Comparison of ENCODE assay signal across 30 cellular contexts in genomic region chr4:167887726-167888125, GRCh38.
"Had no signal": no experiment of that assay in that cellular context is flagged by ENCODE, and none has a peak within 500 bp of the region (broad histone marks: within the 10 kb centered on the region; RNA-seq: fewer than 3 reads in every experiment).

No MANE protein-coding gene starts in this region.

- H3K9me3 ChIP-seq: body of pancreas, esophagus squamous epithelium, gastroesophageal sphincter had no signal

- H3K27ac Mint-ChIP-seq: activated CD4-positive, alpha-beta memory T cell treated with anti-CD3 and anti-CD28 coated beads, Interleukin-2, amount 10 ng/mL, durations not matched to agents 7 days and 5 days; activated CD4-positive, alpha-beta T cell treated with anti-CD3 and anti-CD28 coated beads, Interleukin-2, amount 10 ng/mL, durations not matched to agents 7 days and 5 days; activated naive CD4-positive, alpha-beta T cell treated with anti-CD3 and anti-CD28 coated beads for 36 hours; activated naive CD4-positive, alpha-beta T cell treated with anti-CD3 and anti-CD28 coated beads, Interleukin-2, amount 50 U/mL, for 24 hours; activated naive CD8-positive, alpha-beta T cell treated with anti-CD3 and anti-CD28 coated beads, Interleukin-2, amount 10 ng/mL, durations not matched to agents 7 days and 5 days; activated T-helper 1 cell treated with anti-CD3 and anti-CD28 coated beads, Interleukin-12 subunit alpha, Interleukin-12 subunit beta, Interleukin-2, Interleukin-4 antibody, amounts not matched to agents 30 ng/mL and 10 ng/mL and 1 ng/mL, durations not matched to agents 14 hours and 24 hours and 36 hours; activated T-helper 2 cell treated with anti-CD3 and anti-CD28 coated beads, Interferon-gamma antibody, Interleukin-2, Interleukin-4, amounts not matched to agents 10 μg/mL and 5 μg/mL and 100 μg/mL, durations not matched to agents 14 hours and 24 hours and 36 hours; effector memory CD8-positive, alpha-beta T cell had no signal

- H3K9me3 Mint-ChIP-seq: activated CD4-positive, alpha-beta memory T cell treated with anti-CD3 and anti-CD28 coated beads, Interleukin-2, amount 10 ng/mL, durations not matched to agents 7 days and 5 days; activated naive CD4-positive, alpha-beta T cell treated with anti-CD3 and anti-CD28 coated beads, Interleukin-2, amount 50 U/mL, for 24 hours; activated naive CD8-positive, alpha-beta T cell treated with anti-CD3 and anti-CD28 coated beads, Interleukin-2, amount 10 ng/mL, durations not matched to agents 7 days and 5 days; activated T-helper 1 cell treated with anti-CD3 and anti-CD28 coated beads, Interleukin-12 subunit alpha, Interleukin-12 subunit beta, Interleukin-2, Interleukin-4 antibody, amounts not matched to agents 30 ng/mL and 10 ng/mL and 1 ng/mL, durations not matched to agents 14 hours and 24 hours and 36 hours; activated T-helper 2 cell treated with anti-CD3 and anti-CD28 coated beads, Interferon-gamma antibody, Interleukin-2, Interleukin-4, amounts not matched to agents 10 μg/mL and 5 μg/mL and 100 μg/mL, durations not matched to agents 14 hours and 24 hours and 36 hours had no signal

- H3K27me3 Mint-ChIP-seq: activated CD4-positive, alpha-beta memory T cell treated with anti-CD3 and anti-CD28 coated beads, Interleukin-2, amount 10 ng/mL, durations not matched to agents 7 days and 5 days; activated CD4-positive, alpha-beta T cell treated with anti-CD3 and anti-CD28 coated beads, Interleukin-2, amount 10 ng/mL, durations not matched to agents 7 days and 5 days; activated naive CD4-positive, alpha-beta T cell treated with anti-CD3 and anti-CD28 coated beads, Interleukin-2, amount 50 U/mL, for 24 hours; activated naive CD8-positive, alpha-beta T cell treated with anti-CD3 and anti-CD28 coated beads, Interleukin-2, amount 10 ng/mL, durations not matched to agents 7 days and 5 days; effector memory CD8-positive, alpha-beta T cell had no signal

- ATAC-seq: body of pancreas; effector memory CD8-positive, alpha-beta T cell; gastroesophageal sphincter; heart right ventricle had no signal

- H3K4me1 ChIP-seq: body of pancreas, gastroesophageal sphincter, heart right ventricle had no signal

- H3K36me3 Mint-ChIP-seq: activated naive CD4-positive, alpha-beta T cell treated with anti-CD3 and anti-CD28 coated beads, Interleukin-2, amount 50 U/mL, for 24 hours; activated naive CD8-positive, alpha-beta T cell treated with anti-CD3 and anti-CD28 coated beads, Interleukin-2, amount 10 ng/mL, durations not matched to agents 7 days and 5 days had no signal

- FAIRE-seq: colon, endometrium, endothelial cell of umbilical vein had no signal

- H3K4me3 ChIP-seq: body of pancreas, esophagus squamous epithelium, gastroesophageal sphincter, heart right ventricle had no signal

- H3K27ac ChIP-seq: body of pancreas, epithelial cell of prostate, esophagus squamous epithelium, gastroesophageal sphincter, heart right ventricle had no signal

- H3K4me3 Mint-ChIP-seq: activated CD4-positive, alpha-beta memory T cell treated with anti-CD3 and anti-CD28 coated beads, Interleukin-2, amount 10 ng/mL, durations not matched to agents 7 days and 5 days; activated CD4-positive, alpha-beta T cell treated with anti-CD3 and anti-CD28 coated beads, Interleukin-2, amount 10 ng/mL, durations not matched to agents 7 days and 5 days; activated naive CD4-positive, alpha-beta T cell treated with anti-CD3 and anti-CD28 coated beads for 36 hours; activated naive CD4-positive, alpha-beta T cell treated with anti-CD3 and anti-CD28 coated beads, Interleukin-2, amount 50 U/mL, for 24 hours; activated naive CD8-positive, alpha-beta T cell treated with anti-CD3 and anti-CD28 coated beads, Interleukin-2, amount 10 ng/mL, durations not matched to agents 7 days and 5 days; activated T-helper 1 cell treated with anti-CD3 and anti-CD28 coated beads, Interleukin-12 subunit alpha, Interleukin-12 subunit beta, Interleukin-2, Interleukin-4 antibody, amounts not matched to agents 30 ng/mL and 10 ng/mL and 1 ng/mL, durations not matched to agents 14 hours and 24 hours and 36 hours; effector memory CD8-positive, alpha-beta T cell had no signal

- DNase-seq: activated CD4-positive, alpha-beta memory T cell treated with anti-CD3 and anti-CD28 coated beads, Interleukin-2, amount 10 ng/mL, durations not matched to agents 7 days and 5 days; activated CD4-positive, alpha-beta T cell treated with anti-CD3 and anti-CD28 coated beads for 1 hour; activated CD4-positive, alpha-beta T cell treated with anti-CD3 and anti-CD28 coated beads for 4 hours; activated CD4-positive, alpha-beta T cell treated with anti-CD3 and anti-CD28 coated beads, Interleukin-2, amount 10 ng/mL, durations not matched to agents 7 days and 5 days; activated CD4-positive, alpha-beta T cell treated with anti-CD3 and anti-CD28 coated beads, Interleukin-2, amount 50 U/mL, for 4 hours; activated effector memory CD4-positive, alpha-beta T cell treated with anti-CD3 and anti-CD28 coated beads, Interleukin-2, amount 50 U/mL, for 16 hours; activated naive CD4-positive, alpha-beta T cell treated with anti-CD3 and anti-CD28 coated beads for 36 hours; activated naive CD8-positive, alpha-beta T cell treated with anti-CD3 and anti-CD28 coated beads, Interleukin-2, amount 10 ng/mL, durations not matched to agents 7 days and 5 days; activated T-cell treated with anti-CD3 and anti-CD28 coated beads, Interleukin-2, amount 50 U/mL, for 1 hour; activated T-cell treated with anti-CD3 and anti-CD28 coated beads, Interleukin-2, amount 50 U/mL, for 48 hours; amniotic stem cell; anterior cingulate cortex; body of pancreas; caudate nucleus; cortex of kidney; dermis blood vessel endothelial cell; effector CD4-positive, alpha-beta T cell; effector memory CD8-positive, alpha-beta T cell; esophagus squamous epithelium; foreskin melanocyte; heart right ventricle; T-helper 2 cell had no signal

- H3K36me3 ChIP-seq: esophagus squamous epithelium, gastroesophageal sphincter, heart right ventricle had no signal

- H3K27me3 ChIP-seq: body of pancreas, esophagus squamous epithelium, gastroesophageal sphincter, heart right ventricle had no signal

- H3K4me1 Mint-ChIP-seq: activated CD4-positive, alpha-beta memory T cell treated with anti-CD3 and anti-CD28 coated beads, Interleukin-2, amount 10 ng/mL, durations not matched to agents 7 days and 5 days; activated CD4-positive, alpha-beta T cell treated with anti-CD3 and anti-CD28 coated beads, Interleukin-2, amount 10 ng/mL, durations not matched to agents 7 days and 5 days; activated naive CD4-positive, alpha-beta T cell treated with anti-CD3 and anti-CD28 coated beads, Interleukin-2, amount 50 U/mL, for 24 hours; activated naive CD8-positive, alpha-beta T cell treated with anti-CD3 and anti-CD28 coated beads, Interleukin-2, amount 10 ng/mL, durations not matched to agents 7 days and 5 days had no signal
